Comparison of ENCODE assay signal across 2 cellular contexts in genomic region chr1:215894617-215895016, GRCh38.
TF ChIP-seq lines count a peak whose summit lies in the region.

No MANE protein-coding gene starts in this region.

TF ChIP-seq in GM23338, 12 proteins besides CTCF, POLR2A, EP300 and RAD21 (continued from another document):
- no peak for TF ChIP-seq REST (IDR thresholded peaks at IDR 0.05; ENCODE audit: unreplicated experiment)

TF ChIP-seq in WTC11, 78 proteins besides CTCF, POLR2A, EP300 and RAD21 (continued from another document):
- TF ChIP-seq, protein P1, sequence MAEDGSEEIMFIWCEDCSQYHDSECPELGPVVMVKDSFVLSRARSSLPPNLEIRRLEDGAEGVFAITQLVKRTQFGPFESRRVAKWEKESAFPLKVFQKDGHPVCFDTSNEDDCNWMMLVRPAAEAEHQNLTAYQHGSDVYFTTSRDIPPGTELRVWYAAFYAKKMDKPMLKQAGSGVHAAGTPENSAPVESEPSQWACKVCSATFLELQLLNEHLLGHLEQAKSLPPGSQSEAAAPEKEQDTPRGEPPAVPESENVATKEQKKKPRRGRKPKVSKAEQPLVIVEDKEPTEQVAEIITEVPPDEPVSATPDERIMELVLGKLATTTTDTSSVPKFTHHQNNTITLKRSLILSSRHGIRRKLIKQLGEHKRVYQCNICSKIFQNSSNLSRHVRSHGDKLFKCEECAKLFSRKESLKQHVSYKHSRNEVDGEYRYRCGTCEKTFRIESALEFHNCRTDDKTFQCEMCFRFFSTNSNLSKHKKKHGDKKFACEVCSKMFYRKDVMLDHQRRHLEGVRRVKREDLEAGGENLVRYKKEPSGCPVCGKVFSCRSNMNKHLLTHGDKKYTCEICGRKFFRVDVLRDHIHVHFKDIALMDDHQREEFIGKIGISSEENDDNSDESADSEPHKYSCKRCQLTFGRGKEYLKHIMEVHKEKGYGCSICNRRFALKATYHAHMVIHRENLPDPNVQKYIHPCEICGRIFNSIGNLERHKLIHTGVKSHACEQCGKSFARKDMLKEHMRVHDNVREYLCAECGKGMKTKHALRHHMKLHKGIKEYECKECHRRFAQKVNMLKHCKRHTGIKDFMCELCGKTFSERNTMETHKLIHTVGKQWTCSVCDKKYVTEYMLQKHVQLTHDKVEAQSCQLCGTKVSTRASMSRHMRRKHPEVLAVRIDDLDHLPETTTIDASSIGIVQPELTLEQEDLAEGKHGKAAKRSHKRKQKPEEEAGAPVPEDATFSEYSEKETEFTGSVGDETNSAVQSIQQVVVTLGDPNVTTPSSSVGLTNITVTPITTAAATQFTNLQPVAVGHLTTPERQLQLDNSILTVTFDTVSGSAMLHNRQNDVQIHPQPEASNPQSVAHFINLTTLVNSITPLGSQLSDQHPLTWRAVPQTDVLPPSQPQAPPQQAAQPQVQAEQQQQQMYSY (CRISPR knock-in tag; IDR thresholded peaks at IDR 0.05): no peak
- TF ChIP-seq ZNF232 (CRISPR knock-in tag; IDR thresholded peaks at IDR 0.05) (no peak), ZNF219 (CRISPR knock-in tag; IDR thresholded peaks at IDR 0.05; ENCODE audit: borderline replicate concordance) (no peak), NFE2L1 (CRISPR knock-in tag; IDR thresholded peaks at IDR 0.05) (no peak), GABPB1 (CRISPR knock-in tag; IDR thresholded peaks at IDR 0.05) (no peak)
